ENCODE assay signal across 7 cellular contexts in the genomic region with DNA sequence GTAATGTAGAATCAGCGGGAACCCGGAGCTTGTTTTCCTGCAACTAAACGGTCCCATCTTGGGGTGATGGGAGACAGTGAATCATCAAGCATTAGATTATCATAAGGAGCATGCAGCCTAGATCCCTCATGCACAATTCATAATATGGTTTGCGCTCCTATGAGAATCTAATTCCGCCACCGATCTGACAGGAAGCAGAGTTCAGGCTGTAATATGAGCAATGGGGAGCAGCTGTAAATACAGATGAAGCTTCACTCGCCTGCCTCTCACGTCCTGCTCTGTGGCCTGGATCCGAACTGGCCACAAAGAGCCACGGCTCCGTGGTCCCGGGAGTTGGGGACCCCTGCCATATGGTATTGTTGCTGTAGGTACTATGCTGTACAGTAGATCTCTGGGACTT. TPM values are rescaled to one million over a fixed set of nuclear protein-coding genes. Genes with fewer than 3 reads are reported as not detected.
A peak's percentile ranks its signal among the peaks of the same experiment; 100 is the strongest.
DNase-seq lines count a peak whose midpoint lies in the region; ATAC-seq and TF ChIP-seq lines count a peak whose summit lies in the region.

No MANE protein-coding gene starts in this region.

- peaks cover 29% of the 10 kb centered on the region for H3K4me1 ChIP-seq in Karpas-422 (ENCODE audit: low read length)
- peaks cover 2% of the 10 kb centered on the region for H3K4me1 ChIP-seq in rectal smooth muscle tissue (ENCODE audit: control insufficient read depth, insufficient read depth, low read length)
- H3K4me1 ChIP-seq in smooth muscle cell (ENCODE audit: low read depth): no peaks in the 10 kb centered on the region

- H3K36me3 Mint-ChIP-seq in chondrocyte (ENCODE audit: low read depth): peaks cover 6% of the 10 kb centered on the region

- H3K27me3 Mint-ChIP-seq in chondrocyte (ENCODE audit: low read depth): no peaks in the 10 kb centered on the region

- H3K4me2 ChIP-seq in Karpas-422 (ENCODE audit: low read depth, low read length, poor library complexity, severe bottlenecking) (peak overlapping the region; percentile 70), smooth muscle cell (no peak overlapping the region)

- H4K20me1 ChIP-seq in Karpas-422 (ENCODE audit: insufficient read depth, low read depth, low read length) (no peaks in the 10 kb centered on the region), smooth muscle cell (ENCODE audit: low read depth) (no peaks in the 10 kb centered on the region)

- H3K27ac ChIP-seq in Karpas-422 (ENCODE audit: low read length) (no peak overlapping the region), rectal smooth muscle tissue (ENCODE audit: low read depth, low read length) (no peak overlapping the region), smooth muscle cell (ENCODE audit: low read depth) (no peak overlapping the region)

- peak; percentile 43 for ATAC-seq in GM19035 (IDR thresholded peaks at IDR 0.05; ENCODE audit: unreplicated experiment)

- H2AFZ ChIP-seq in Karpas-422 (ENCODE audit: low read length): peak overlapping the region; percentile 51; the same call in 1 of the 2 replicates
- no peak overlapping the region for H2AFZ ChIP-seq in smooth muscle cell (ENCODE audit: low read depth)

- H3K4me3 ChIP-seq in Karpas-422 (ENCODE audit: low read length): peak overlapping the region; percentile 41; the same call in 1 of the 2 replicates
- H3K4me3 ChIP-seq in rectal smooth muscle tissue (ENCODE audit: low read length): peak overlapping the region; percentile 57
- no peak overlapping the region for H3K4me3 ChIP-seq in smooth muscle cell

- H3K9me3 Mint-ChIP-seq in chondrocyte (ENCODE audit: low read depth): no peaks in the 10 kb centered on the region

- H3K9ac ChIP-seq in Karpas-422 (ENCODE audit: low read length) (peak overlapping the region; percentile 34), rectal smooth muscle tissue (ENCODE audit: low read length) (no peak overlapping the region), smooth muscle cell (ENCODE audit: low read depth) (no peak overlapping the region)

- no peaks in the 10 kb centered on the region for H3K9me2 ChIP-seq in Karpas-422 (replicated peaks; ENCODE audit: insufficient read depth, low read length)

- TF ChIP-seq CTCF in chondrocyte (IDR thresholded peaks at IDR 0.05) (no peak), smooth muscle cell (IDR thresholded peaks at IDR 0.05; ENCODE audit: borderline replicate concordance, insufficient read depth, poor library complexity, severe bottlenecking) (no peak)

- H3K27me3 ChIP-seq in Karpas-422 (ENCODE audit: low read length) (no peaks in the 10 kb centered on the region), rectal smooth muscle tissue (ENCODE audit: control insufficient read depth, insufficient read depth, low read length) (no peaks in the 10 kb centered on the region), smooth muscle cell (ENCODE audit: low read depth) (peaks cover 20% of the 10 kb centered on the region)

- no peak overlapping the region for H3K27ac Mint-ChIP-seq in chondrocyte (ENCODE audit: unreplicated experiment)

- H3K36me3 ChIP-seq in Karpas-422 (ENCODE audit: insufficient read depth, low read length): no peaks in the 10 kb centered on the region
- H3K36me3 ChIP-seq in rectal smooth muscle tissue (ENCODE audit: control insufficient read depth, insufficient read depth, low read length): no peaks in the 10 kb centered on the region
- no peaks in the 10 kb centered on the region for H3K36me3 ChIP-seq in smooth muscle cell (ENCODE audit: low read depth)

- H3F3A ChIP-seq in smooth muscle cell (ENCODE audit: low read depth): no peaks in the 10 kb centered on the region

- H3K79me2 ChIP-seq in Karpas-422 (ENCODE audit: low read length) (no peaks in the 10 kb centered on the region), smooth muscle cell (ENCODE audit: low read depth) (no peaks in the 10 kb centered on the region)

- H3K9me3 ChIP-seq in Karpas-422 (ENCODE audit: low read length) (no peaks in the 10 kb centered on the region), smooth muscle cell (replicated peaks; ENCODE audit: low read depth) (no peaks in the 10 kb centered on the region)

- peaks cover 23% of the 10 kb centered on the region for H3K4me1 Mint-ChIP-seq in chondrocyte (ENCODE audit: low read depth)

- H3K4me3 Mint-ChIP-seq in chondrocyte (ENCODE audit: unreplicated experiment): peak overlapping the region; percentile 13

- 86% methylated on average over 12 of the region's 12 CpGs for WGBS in smooth muscle cell (ENCODE audit: low lambda C conversion rate)

- DNase-seq in Karpas-422 (no peak), chondrocyte (ENCODE audit: low spot score) (no peak), D341Med (ENCODE audit: low spot score) (no peak), smooth muscle cell (lab: John Stamatoyannopoulos, UW; ENCODE audit: unreplicated experiment) (no peak), NCI-H1930 (lab: John Stamatoyannopoulos, UW) (no peak)

RNA-seq across cellular contexts. Expression of gene IFI44, which starts 1.6 kb away (rescaled TPM):
- total RNA-seq in Karpas-422 (2014; rRNA removed; shearing (Covaris generic); ENCODE audit: low replicate concordance): 16.3 and 27.5 TPM in 2 replicates
- total RNA-seq in chondrocyte (6.6 to 35.4 TPM (median 7.4 TPM) in 3 replicates), smooth muscle cell (0.27 TPM in 1 of 2 replicates, not detected in the other)
- 0.71 TPM in 1 of 2 replicates, not detected in the other for polyA plus RNA-seq in smooth muscle cell

RNA-seq across cellular contexts. Expression of gene IFI44L, which starts 31.0 kb away (rescaled TPM):
- 0.54 and 3.5 TPM in 2 replicates for total RNA-seq in Karpas-422 (2014; rRNA removed; shearing (Covaris generic); ENCODE audit: low replicate concordance)
- 8.3 to 29.7 TPM (median 10.8 TPM) in 3 replicates for total RNA-seq in chondrocyte
- not detected in 2 replicates for total RNA-seq in smooth muscle cell
- not detected in 2 replicates for polyA plus RNA-seq in smooth muscle cell
